In the genomic region with DNA sequence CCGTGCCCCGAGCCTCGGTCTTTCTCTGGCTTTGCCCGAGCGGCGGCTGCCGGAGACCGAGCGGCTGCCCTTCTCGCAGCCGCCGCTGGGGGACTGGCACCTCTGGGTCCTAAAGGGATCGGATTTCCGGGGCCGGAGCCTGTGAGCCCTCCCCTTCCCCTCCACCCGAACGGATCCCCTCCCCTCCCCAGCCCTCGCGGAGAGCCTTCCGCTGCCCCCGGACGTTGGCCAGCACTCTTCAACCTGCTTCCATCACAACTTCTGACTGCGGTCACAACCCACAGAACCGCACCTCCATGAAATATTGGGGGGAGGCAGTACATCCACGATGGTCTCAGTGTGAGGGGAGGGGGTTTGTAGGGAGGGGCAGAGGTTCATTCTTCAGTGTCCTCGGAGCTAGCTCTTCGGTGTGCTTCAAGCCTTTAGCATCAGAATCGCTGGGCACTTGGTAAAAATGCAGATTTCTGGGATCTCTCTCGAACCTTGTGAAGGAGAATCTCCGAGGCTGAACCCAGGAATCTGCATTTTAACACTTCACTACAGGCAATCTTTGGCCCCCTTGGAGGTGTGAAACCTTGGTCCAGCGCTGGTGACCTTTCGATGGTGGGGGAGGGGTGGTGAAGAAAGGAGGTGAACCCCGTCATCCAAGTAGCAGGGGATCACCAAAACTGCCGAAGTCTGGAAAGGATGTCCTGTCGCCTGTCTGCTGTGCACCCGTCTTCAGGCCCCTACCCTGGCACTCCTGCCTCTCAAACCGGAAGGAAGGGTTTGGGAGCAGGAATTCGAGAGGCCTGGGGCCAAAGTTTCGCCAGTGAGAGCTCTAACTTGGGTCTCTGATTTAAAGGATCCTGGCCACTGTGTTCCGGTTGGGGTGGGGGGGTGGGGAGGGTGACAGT, we compare ENCODE assay signal across 8 cellular contexts.
A peak's percentile ranks its signal among the peaks of the same experiment; 100 is the strongest.
DNase-seq lines count a peak whose midpoint lies in the region; ATAC-seq and TF ChIP-seq lines count a peak whose summit lies in the region.

No MANE protein-coding gene starts in this region.

- peak; percentile 31 for ATAC-seq in GM18505 (IDR thresholded peaks at IDR 0.05; ENCODE audit: unreplicated experiment)
- peak; percentile 44 for ATAC-seq in HG03135 (IDR thresholded peaks at IDR 0.05; ENCODE audit: unreplicated experiment)

- TF ChIP-seq POLR2A in GM18505 (IDR thresholded peaks at IDR 0.05; ENCODE audit: borderline replicate concordance, extremely low read depth, insufficient read depth, insufficient read length): peak; percentile 56

- peak overlapping the region; percentile 87 for H3K27ac ChIP-seq in cingulate gyrus (ENCODE audit: low read depth, low read length)

- DNase-seq in 8988T (peak; percentile 100), NCI-H446 (lab: John Stamatoyannopoulos, UW) (peak; percentile 75 to 90), left kidney (ENCODE audit: low read depth, low spot score) (peak; percentile 96)
- peak; percentile 92 for DNase-seq in activated CD4-positive, alpha-beta T cell treated with anti-CD3 and anti-CD28 coated beads for 48 hours
- DNase-seq in stimulated activated CD4-positive, alpha-beta T cell treated with anti-CD3 and anti-CD28 coated beads, Interleukin-1b, Interleukin-23, amount 100 ng/mL, for 24 hours (ENCODE audit: low read depth in 4 of 4, low spot score in 1 of 4): peak; percentile 60 to 88 (median 75)

Comparison
In these comparisons a context has a peak if more than half of its experiments do, and no peak if none do; other contexts are left out.
1. Peak in every context shown above with its lines: DNase-seq, ATAC-seq and H3K27ac ChIP-seq.